ENCODE assay signal across 29 cellular contexts in the genomic region with DNA sequence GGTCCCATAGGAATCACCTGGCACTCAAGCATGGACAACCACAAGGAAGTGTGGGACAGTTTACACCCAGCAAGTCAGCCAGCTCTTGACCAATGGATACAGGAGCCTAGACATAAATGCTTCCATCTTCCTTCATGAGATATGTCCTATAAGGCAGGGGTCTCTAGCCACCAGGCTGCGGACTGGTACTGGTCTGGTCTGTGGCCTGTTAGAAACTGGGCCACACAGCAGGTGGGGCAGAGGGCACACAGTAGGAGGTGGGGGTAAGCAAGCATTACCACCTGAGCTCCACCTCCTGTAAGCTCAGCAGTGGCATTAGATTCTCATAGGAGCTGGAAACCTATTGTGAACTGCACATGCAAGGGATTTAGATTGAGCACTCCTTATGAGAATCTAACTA.
"Had no signal": no experiment of that assay in that cellular context is flagged by ENCODE, and none has a peak within 500 bp of the region (broad histone marks: within the 10 kb centered on the region; RNA-seq: fewer than 3 reads in every experiment).

No MANE protein-coding gene starts in this region.

- ATAC-seq: stimulated activated effector memory CD8-positive, alpha-beta T cell treated with anti-CD3 and anti-CD28 coated beads, Interleukin-12 subunit alpha, Interleukin-12 subunit beta, amount 100 ng/mL, for 72 hours; stimulated activated naive B cell treated with anti-CD40 and anti-IgM and Interleukin-4, amounts not matched to agents 10 μg/mL and 1 μg/mL and 100 μg/mL, for 72 hours; stimulated activated naive CD8-positive, alpha-beta T cell treated with anti-CD3 and anti-CD28 coated beads, Interleukin-15, amount 100 ng/mL, for 72 hours; stimulated activated naive CD8-positive, alpha-beta T cell treated with anti-CD3 and anti-CD28 coated beads, Interleukin-15, Interleukin-2, amounts not matched to agents 100 U/mL and 50 U/mL, for 24 hours; upper lobe of right lung had no signal

- H3K36me3 Mint-ChIP-seq: stimulated activated effector memory CD8-positive, alpha-beta T cell treated with anti-CD3 and anti-CD28 coated beads, Interleukin-12 subunit alpha, Interleukin-12 subunit beta, amount 100 ng/mL, for 72 hours; stimulated activated memory B cell treated with anti-CD40 and anti-IgM and Interleukin-4, amounts not matched to agents 10 μg/mL and 1 μg/mL and 100 μg/mL, for 72 hours; stimulated activated naive B cell treated with anti-CD40 and anti-IgM and Interleukin-4, amounts not matched to agents 10 μg/mL and 1 μg/mL and 100 μg/mL, for 72 hours; type B pancreatic cell had no signal

- H3K4me1 Mint-ChIP-seq: stimulated activated effector memory CD8-positive, alpha-beta T cell treated with anti-CD3 and anti-CD28 coated beads, Interleukin-12 subunit alpha, Interleukin-12 subunit beta, amount 100 ng/mL, for 72 hours; stimulated activated memory B cell treated with anti-CD40 and anti-IgM and Interleukin-4, amounts not matched to agents 10 μg/mL and 1 μg/mL and 100 μg/mL, for 72 hours; stimulated activated naive B cell treated with anti-CD40 and anti-IgM and Interleukin-4, amounts not matched to agents 10 μg/mL and 1 μg/mL and 100 μg/mL, for 72 hours; stimulated activated naive CD8-positive, alpha-beta T cell treated with anti-CD3 and anti-CD28 coated beads, Interleukin-15, amount 100 ng/mL, for 72 hours had no signal

- H3K27me3 Mint-ChIP-seq: stimulated activated memory B cell treated with anti-CD40 and anti-IgM and Interleukin-4, amounts not matched to agents 10 μg/mL and 1 μg/mL and 100 μg/mL, for 72 hours; stimulated activated naive B cell treated with anti-CD40 and anti-IgM and Interleukin-4, amounts not matched to agents 10 μg/mL and 1 μg/mL and 100 μg/mL, for 72 hours; stimulated activated naive CD8-positive, alpha-beta T cell treated with anti-CD3 and anti-CD28 coated beads, Interleukin-15, amount 100 ng/mL, for 72 hours; stimulated activated naive CD8-positive, alpha-beta T cell treated with anti-CD3 and anti-CD28 coated beads, Interleukin-15, Interleukin-2, amounts not matched to agents 100 ng/mL and 50 ng/mL, for 24 hours had no signal

- H3K9me3 ChIP-seq: suprapubic skin, testis, thoracic aorta, thyroid gland, tibial artery, upper lobe of left lung, upper lobe of right lung, uterus, vagina had no signal

- H3K27ac ChIP-seq: stomach, suprapubic skin, testis, thoracic aorta, thyroid gland, tibial artery, tibial nerve, transverse colon, upper lobe of left lung, upper lobe of right lung, uterus, vagina had no signal

- FAIRE-seq: urothelium cell line had no signal

- H3K4me3 ChIP-seq: stomach, suprapubic skin, testis, thoracic aorta, thyroid gland, tibial artery, tibial nerve, transverse colon, upper lobe of left lung, upper lobe of right lung, uterus, vagina had no signal

- H3K4me1 ChIP-seq: stomach, suprapubic skin, testis, thyroid gland, tibial artery, tibial nerve, transverse colon, upper lobe of left lung, upper lobe of right lung, uterus, vagina had no signal

- H3K9me3 Mint-ChIP-seq: type B pancreatic cell had no signal

- H3K36me3 ChIP-seq: stomach, suprapubic skin, thoracic aorta, thyroid gland, tibial artery, tibial nerve, transverse colon, upper lobe of left lung, upper lobe of right lung, uterus, vagina had no signal

- H3K27ac Mint-ChIP-seq: stimulated activated effector memory CD8-positive, alpha-beta T cell treated with anti-CD3 and anti-CD28 coated beads, Interleukin-12 subunit alpha, Interleukin-12 subunit beta, amount 100 ng/mL, for 72 hours; stimulated activated memory B cell treated with anti-CD40 and anti-IgM and Interleukin-4, amounts not matched to agents 10 μg/mL and 1 μg/mL and 100 μg/mL, for 72 hours; stimulated activated naive B cell treated with anti-CD40 and anti-IgM and Interleukin-4, amounts not matched to agents 10 μg/mL and 1 μg/mL and 100 μg/mL, for 72 hours; stimulated activated naive CD8-positive, alpha-beta T cell treated with anti-CD3 and anti-CD28 coated beads, Interleukin-15, amount 100 ng/mL, for 72 hours; stimulated activated naive CD8-positive, alpha-beta T cell treated with anti-CD3 and anti-CD28 coated beads, Interleukin-15, Interleukin-2, amounts not matched to agents 100 ng/mL and 50 ng/mL, for 24 hours; type B pancreatic cell had no signal

- H3K27me3 ChIP-seq: stomach, suprapubic skin, testis, thyroid gland, tibial artery, tibial nerve, transverse colon, upper lobe of left lung, upper lobe of right lung, uterus, vagina had no signal

- DNase-seq: stimulated activated CD4-positive, alpha-beta T cell treated with anti-CD3 and anti-CD28 coated beads, Interleukin-2, amount 100 ng/mL, for 48 hours; stimulated activated CD4-positive, alpha-beta T cell treated with anti-CD3 and anti-CD28 coated beads, Interleukin-4, amount 100 ng/mL, for 1 hour; stimulated activated CD4-positive, alpha-beta T cell treated with anti-CD3 and anti-CD28 coated beads, Interleukin-4, amount 100 ng/mL, for 24 hours; stimulated activated CD4-positive, alpha-beta T cell treated with anti-CD3 and anti-CD28 coated beads, Interleukin-4, amount 100 ng/mL, for 4 hours; stimulated activated CD8-positive, alpha-beta memory T cell treated with anti-CD3 and anti-CD28 coated beads, Interleukin-4, amount 100 ng/mL, for 48 hours; stimulated activated naive B cell treated with anti-CD40 and anti-IgM and Interleukin-4, amounts not matched to agents 10 μg/mL and 1 μg/mL and 100 μg/mL, for 72 hours; stimulated activated naive CD4-positive, alpha-beta T cell; stimulated activated naive CD4-positive, alpha-beta T cell treated with Interleukin-2 at 50 U/mL for 16 hours; stimulated activated naive CD8-positive, alpha-beta T cell treated with anti-CD3 and anti-CD28 coated beads, Interleukin-15, amount 100 ng/mL, for 72 hours; stimulated activated naive CD8-positive, alpha-beta T cell treated with anti-CD3 and anti-CD28 coated beads, Interleukin-15, Interleukin-2, amounts not matched to agents 100 U/mL and 50 U/mL, for 24 hours; stomach; substantia nigra; testis; thyroid gland; tibial artery; transverse colon; trophoblast cell; upper lobe of left lung; upper lobe of right lung; uterus had no signal

- H3K4me3 Mint-ChIP-seq: stimulated activated effector memory CD8-positive, alpha-beta T cell treated with anti-CD3 and anti-CD28 coated beads, Interleukin-12 subunit alpha, Interleukin-12 subunit beta, amount 100 ng/mL, for 72 hours; stimulated activated memory B cell treated with anti-CD40 and anti-IgM and Interleukin-4, amounts not matched to agents 10 μg/mL and 1 μg/mL and 100 μg/mL, for 72 hours; stimulated activated naive B cell treated with anti-CD40 and anti-IgM and Interleukin-4, amounts not matched to agents 10 μg/mL and 1 μg/mL and 100 μg/mL, for 72 hours; stimulated activated naive CD8-positive, alpha-beta T cell treated with anti-CD3 and anti-CD28 coated beads, Interleukin-15, amount 100 ng/mL, for 72 hours; stimulated activated naive CD8-positive, alpha-beta T cell treated with anti-CD3 and anti-CD28 coated beads, Interleukin-15, Interleukin-2, amounts not matched to agents 100 ng/mL and 50 ng/mL, for 24 hours; type B pancreatic cell had no signal
